16 cellular contexts compared by ENCODE assay signal in genomic region chr1:172764378-172764777, GRCh38.
DNase-seq lines count a peak whose midpoint lies in the region; ATAC-seq and TF ChIP-seq lines count a peak whose summit lies in the region.
"Had no signal": no experiment of that assay in that cellular context is flagged by ENCODE, and none has a peak within 500 bp of the region (broad histone marks: within the 10 kb centered on the region; RNA-seq: fewer than 3 reads in every experiment).

No MANE protein-coding gene starts in this region.

- H3K4me1 ChIP-seq in upper lobe of right lung: no peaks in the 10 kb centered on the region
- H3K4me1 ChIP-seq: breast epithelium had no signal

- H3K27ac Mint-ChIP-seq in effector memory CD8-positive, alpha-beta T cell: no peak overlapping the region
- H3K27ac Mint-ChIP-seq: activated T-helper 2 cell treated with anti-CD3 and anti-CD28 coated beads, Interferon-gamma antibody, Interleukin-2, Interleukin-4, amounts not matched to agents 10 μg/mL and 5 μg/mL and 100 μg/mL, durations not matched to agents 14 hours and 24 hours and 36 hours had no signal

- H3K27me3 ChIP-seq in upper lobe of right lung: no peaks in the 10 kb centered on the region
- H3K27me3 ChIP-seq: breast epithelium had no signal

- H3K9me3 Mint-ChIP-seq in effector memory CD8-positive, alpha-beta T cell: no peaks in the 10 kb centered on the region
- H3K9me3 Mint-ChIP-seq: CD14-positive monocyte had no signal

- no peaks in the 10 kb centered on the region for H3K9me3 ChIP-seq in upper lobe of right lung
- H3K9me3 ChIP-seq: breast epithelium had no signal

- H3K4me3 Mint-ChIP-seq in effector memory CD8-positive, alpha-beta T cell: no peak overlapping the region
- H3K4me3 Mint-ChIP-seq: CD14-positive monocyte had no signal

- H3K4me1 Mint-ChIP-seq in effector memory CD8-positive, alpha-beta T cell (ENCODE audit: low read depth in 2 of 2): peaks cover 0 to 4% of the 10 kb centered on the region in 2 donors

- DNase-seq in left ventricle myocardium superior (peak; percentile 27), cardiac septum (ENCODE audit: low spot score) (no peak), OCI-M1 (lab: John Stamatoyannopoulos, UW) (peak; percentile 16), iPS-NIHi11 (ENCODE audit: low spot score) (no peak), upper lobe of right lung (no peak)
- no peak for DNase-seq in effector memory CD8-positive, alpha-beta T cell
- DNase-seq in stimulated activated naive CD8-positive, alpha-beta T cell treated with anti-CD3 and anti-CD28 coated beads, Interleukin-15, Interleukin-2, amounts not matched to agents 100 U/mL and 50 U/mL, for 24 hours: peak; percentile 55
- DNase-seq: H7, KG1, NCI-H187 had no signal

- H3K4me3 ChIP-seq in upper lobe of right lung: no peak overlapping the region
- H3K4me3 ChIP-seq: breast epithelium, SK-N-MC had no signal

- no peaks in the 10 kb centered on the region for H3K27me3 Mint-ChIP-seq in effector memory CD8-positive, alpha-beta T cell

- TF ChIP-seq CTCF in upper lobe of right lung (IDR thresholded peaks at IDR 0.05): no peak

- no peaks in the 10 kb centered on the region for H3K36me3 Mint-ChIP-seq in effector memory CD8-positive, alpha-beta T cell (ENCODE audit: insufficient read depth)
- H3K36me3 Mint-ChIP-seq: CD14-positive monocyte had no signal

- intact Hi-C loops in left ventricle myocardium superior (cut with micrococcal nuclease): no loop called here
- intact Hi-C loops in cardiac septum (cut with DNase I): no loop called here
- intact Hi-C loops in upper lobe of right lung (cut with DNase I): no loop called here

- H3K36me3 ChIP-seq in upper lobe of right lung: no peaks in the 10 kb centered on the region
- H3K36me3 ChIP-seq: breast epithelium had no signal

- ATAC-seq in left ventricle myocardium superior (no peak), HG03196 (IDR thresholded peaks at IDR 0.05; ENCODE audit: unreplicated experiment) (no peak), upper lobe of right lung (no peak)
- ATAC-seq in effector memory CD8-positive, alpha-beta T cell (replicated peaks): peak; percentile 24
- ATAC-seq in stimulated activated naive CD8-positive, alpha-beta T cell treated with anti-CD3 and anti-CD28 coated beads, Interleukin-15, Interleukin-2, amounts not matched to agents 100 U/mL and 50 U/mL, for 24 hours: peak; percentile 73

- no peak overlapping the region for H3K27ac ChIP-seq in upper lobe of right lung
- H3K27ac ChIP-seq: breast epithelium, SK-N-MC, VCaP had no signal

Comparison
In these comparisons a context has a peak if more than half of its experiments do, and no peak if none do; other contexts are left out.
1. DNase-seq: peak in left ventricle myocardium superior (single experiment), OCI-M1 (single experiment) and stimulated activated naive CD8-positive, alpha-beta T cell treated with anti-CD3 and anti-CD28 coated beads, Interleukin-15, Interleukin-2, amounts not matched to agents 100 U/mL and 50 U/mL, for 24 hours (single experiment); none in cardiac septum (single experiment), effector memory CD8-positive, alpha-beta T cell (0 of 3), iPS-NIHi11 (single experiment) and upper lobe of right lung (single experiment).
2. ATAC-seq: peak in effector memory CD8-positive, alpha-beta T cell (single experiment) and stimulated activated naive CD8-positive, alpha-beta T cell treated with anti-CD3 and anti-CD28 coated beads, Interleukin-15, Interleukin-2, amounts not matched to agents 100 U/mL and 50 U/mL, for 24 hours (single experiment); none in left ventricle myocardium superior (single experiment), HG03196 (single experiment) and upper lobe of right lung (single experiment).